9 cellular contexts compared by ENCODE assay signal in the genomic region with DNA sequence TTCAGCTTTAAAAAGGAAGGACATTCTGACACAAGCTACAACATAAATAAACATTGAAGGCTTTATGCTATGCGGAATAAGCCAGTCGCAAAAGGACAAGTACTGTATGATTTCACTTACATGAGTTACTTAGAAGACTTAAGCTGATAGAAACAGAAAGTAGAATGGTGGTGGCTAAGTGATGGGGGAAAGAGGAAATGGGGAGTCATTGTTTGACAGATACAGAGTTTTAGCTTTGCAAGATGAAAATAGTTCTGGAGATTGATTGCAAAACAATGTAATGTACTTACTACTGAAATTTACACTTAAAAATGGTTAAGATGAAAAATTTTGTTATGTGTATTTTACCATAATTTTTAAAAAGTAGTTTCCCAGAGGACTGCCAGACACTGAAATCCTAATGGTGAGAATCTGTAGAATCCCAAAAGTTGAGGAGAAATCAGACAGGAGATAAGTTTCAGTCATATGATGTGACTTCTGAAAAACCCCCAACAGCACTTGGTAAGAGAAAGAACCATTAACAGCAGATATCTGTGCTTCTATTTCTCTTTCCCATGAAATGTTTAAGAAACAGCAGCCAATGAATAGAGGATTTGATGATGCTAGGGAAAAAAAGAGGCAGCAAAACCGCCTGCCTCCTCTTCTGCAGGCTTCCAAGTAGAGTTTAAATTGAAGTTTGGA. TPM values are rescaled to one million over a fixed set of nuclear protein-coding genes. Genes with fewer than 3 reads are reported as not detected.
A peak's percentile ranks its signal among the peaks of the same experiment; 100 is the strongest.
DNase-seq lines count a peak whose midpoint lies in the region; ATAC-seq, FAIRE-seq and TF ChIP-seq lines count a peak whose summit lies in the region.
"Had no signal": no experiment of that assay in that cellular context is flagged by ENCODE, and none has a peak within 500 bp of the region (broad histone marks: within the 10 kb centered on the region; RNA-seq: fewer than 3 reads in every experiment).

No MANE protein-coding gene starts in this region.

- no peaks in the 10 kb centered on the region for H3K36me3 ChIP-seq in GM12878 (ENCODE audit: control insufficient read depth in 2 of 2, insufficient read depth in 2 of 2, low read length in 1 of 2)
- H3K36me3 ChIP-seq in PC-3 (ENCODE audit: low read depth, low read length): no peaks in the 10 kb centered on the region
- no peaks in the 10 kb centered on the region for H3K36me3 ChIP-seq in neural progenitor cell

- H3K4me2 ChIP-seq in GM12878 (ENCODE audit: control insufficient read depth, insufficient read depth) (peak overlapping the region; percentile 87), PC-3 (ENCODE audit: low read length) (no peak overlapping the region), neural progenitor cell (no peak overlapping the region)

- WGBS in GM12878 (ENCODE audit: insufficient coverage, insufficient replicate concordance, low lambda C conversion rate, missing lambda C conversion rate): 24% methylated on average over 3 of the region's 3 CpGs

- no peak overlapping the region for H3K4me3 Mint-ChIP-seq in neural progenitor cell

- BruUV-seq in GM12878 (replicated peaks; lab: Mats Ljungman, UMichigan) (no TSS peak), PC-3 (replicated peaks; lab: Mats Ljungman, UMichigan) (no TSS peak)

- no peaks in the 10 kb centered on the region for H3K9me3 ChIP-seq in GM12878 (replicated peaks; ENCODE audit: control insufficient read depth, insufficient read depth, low read length)
- H3K9me3 ChIP-seq in PC-3 (ENCODE audit: low read length): no peaks in the 10 kb centered on the region
- H3K9me3 ChIP-seq in neural progenitor cell (ENCODE audit: low read depth): no peaks in the 10 kb centered on the region

- H3K27me3 ChIP-seq in GM12878 (replicated peaks in 1 of 2; ENCODE audit: control insufficient read depth in 2 of 2, insufficient read depth in 2 of 2, low read length in 1 of 2): no peaks in the 10 kb centered on the region; a peak in 1 of 4 replicates
- H3K27me3 ChIP-seq in PC-3 (ENCODE audit: low read length): peaks cover 6% of the 10 kb centered on the region; the same call in 1 of the 2 replicates
- H3K27me3 ChIP-seq in neural progenitor cell: no peaks in the 10 kb centered on the region

- POLR2A ChIA-PET in GM12878 (lab: Charles Lee) (no interaction called here), PC-3 (lab: Charles Lee; ENCODE audit: unreplicated experiment) (no interaction called here)

- intact Hi-C loops in GM12878 (cut with micrococcal nuclease; ENCODE audit: unreplicated experiment) (loop anchor here (5.0 kb wide), 1 partner anchor 184 kb away; a partner anchor contains a TSS), PC-3 (cut with micrococcal nuclease) (loop anchor here (10.0 kb wide), 1 partner anchor 56 kb away; no protein-coding TSS in a partner anchor)

- TF ChIP-seq POLR2A in GM12878 (IDR thresholded peaks at IDR 0.05; ENCODE audit: low read depth, low read length): no peak

- peak; percentile 82 for DNase-seq in GM12878 (ENCODE audit: low read depth, low spot score)
- DNase-seq in PC-3: no peak
- DNase-seq in neural progenitor cell (ENCODE audit: low spot score): no peak
- no peak for DNase-seq in NCI-H2227 (lab: John Stamatoyannopoulos, UW; ENCODE audit: unreplicated experiment)
- no peak for DNase-seq in NCI-H446 treated with DMSO at 0.1 percent for 48 hours (lab: John Stamatoyannopoulos, UW)

- no peaks in the 10 kb centered on the region for H3K4me1 Mint-ChIP-seq in neural progenitor cell

- H3F3A ChIP-seq in PC-3 (ENCODE audit: low read length, unreplicated experiment): no peaks in the 10 kb centered on the region
- no peaks in the 10 kb centered on the region for H3F3A ChIP-seq in neural progenitor cell (ENCODE audit: low read depth)

- SMC1A ChIA-PET in GM12878 (lab: Charles Lee; ENCODE audit: uncharacterized antibody, unreplicated experiment): interaction anchor here (0.5 to 1.4 kb wide), 4 partner anchors 8 to 156 kb away, joined by 3 to 4 read pairs (median 4); no protein-coding TSS in a partner anchor

- TF ChIP-seq RAD21 in GM12878 (IDR thresholded peaks at IDR 0.05; ENCODE audit: insufficient read depth, low read depth, low read length): no peak

- H3K9ac ChIP-seq in GM12878 (ENCODE audit: control insufficient read depth, insufficient read depth, low read length) (no peak overlapping the region), PC-3 (ENCODE audit: low read length) (no peak overlapping the region), neural progenitor cell (no peak overlapping the region)

- TF ChIP-seq CTCF in GM12878 (IDR thresholded peaks at IDR 0.05 in 2 of 3, conservative IDR thresholded peaks at IDR 0.05 in 1 of 3; ENCODE audit: control insufficient read depth in 2 of 3, extremely low read depth in 1 of 3, insufficient read depth in 1 of 3, low read depth in 3 of 3, low read length in 3 of 3): no peak
- no peak for TF ChIP-seq CTCF in PC-3 (conservative IDR thresholded peaks at IDR 0.05; ENCODE audit: low read depth, low read length)
- TF ChIP-seq CTCF in neural progenitor cell (IDR thresholded peaks at IDR 0.05): no peak

- H3K36me3 Mint-ChIP-seq in neural progenitor cell: no peaks in the 10 kb centered on the region

- H3K4me3 ChIP-seq in GM12878 (0 out of 2 replicates have a peak overlapping the region, but pooled peaks have one; percentile 9), PC-3 (ENCODE audit: low read length) (no peak overlapping the region), neural progenitor cell (no peak overlapping the region)

- H3K27ac ChIP-seq in GM12878 (ENCODE audit: control insufficient read depth, insufficient read depth): peak overlapping the region; percentile 72
- no peak overlapping the region for H3K27ac ChIP-seq in PC-3 (ENCODE audit: low read length)
- H3K27ac ChIP-seq in neural progenitor cell: no peak overlapping the region

- no peaks in the 10 kb centered on the region for H3K9me2 ChIP-seq in PC-3 (replicated peaks; ENCODE audit: low read length)

- CTCF ChIA-PET in GM12878 (lab: Yijun Ruan, JAX) (interaction anchor here (0.6 to 1.9 kb wide), 4 partner anchors 198 to 811 kb away, joined by 3 to 6 read pairs (median 4); no protein-coding TSS in a partner anchor), PC-3 (lab: Charles Lee) (no interaction called here)

- RAD21 ChIA-PET in GM12878 (lab: Charles Lee; ENCODE audit: unreplicated experiment): no interaction called here

- H3K9me3 Mint-ChIP-seq in neural progenitor cell: peaks cover 5% of the 10 kb centered on the region

- TF ChIP-seq EP300 in GM12878 (IDR thresholded peaks at IDR 0.05; ENCODE audit: borderline replicate concordance in 1 of 2, control insufficient read depth in 1 of 2, low read depth in 2 of 2, low read length in 2 of 2): peak in 1 of 2 experiments; percentile 77; a peak in 2 of 4 replicates

- peak overlapping the region; percentile 55 for H2AFZ ChIP-seq in GM12878 (ENCODE audit: control insufficient read depth, low read depth, low read length)
- H2AFZ ChIP-seq in PC-3 (ENCODE audit: low read length): no peak overlapping the region
- no peak overlapping the region for H2AFZ ChIP-seq in neural progenitor cell (replicated peaks)

- H3K4me1 ChIP-seq in GM12878 (ENCODE audit: control insufficient read depth, insufficient read depth, low read length): peaks cover 33% of the 10 kb centered on the region
- H3K4me1 ChIP-seq in PC-3 (ENCODE audit: insufficient read depth, low read length): no peaks in the 10 kb centered on the region
- H3K4me1 ChIP-seq in neural progenitor cell: no peaks in the 10 kb centered on the region

- in situ Hi-C loops in GM12878 (cut with MboI): no loop called here

- H3K27me3 Mint-ChIP-seq in neural progenitor cell (ENCODE audit: insufficient read depth, low read depth): peaks cover 2% of the 10 kb centered on the region

- no peaks in the 10 kb centered on the region for H4K20me1 ChIP-seq in GM12878 (ENCODE audit: control insufficient read depth, insufficient read depth)
- no peaks in the 10 kb centered on the region for H4K20me1 ChIP-seq in PC-3 (ENCODE audit: low read length)
- no peaks in the 10 kb centered on the region for H4K20me1 ChIP-seq in neural progenitor cell (ENCODE audit: low read depth)

- ATAC-seq in GM18502 (IDR thresholded peaks at IDR 0.05; ENCODE audit: poor library complexity, unreplicated experiment) (peak; percentile 95), GM21390 (IDR thresholded peaks at IDR 0.05; ENCODE audit: unreplicated experiment) (peak; percentile 96), HG03432 (IDR thresholded peaks at IDR 0.05; ENCODE audit: unreplicated experiment) (peak; percentile 94), GM12878 (peak; percentile 99), PC-3 (no peak)

- H3K27ac Mint-ChIP-seq in neural progenitor cell: no peak overlapping the region

- peak; percentile 94 for FAIRE-seq in GM12878 (lab: Jason Lieb, UNC)

- H3K79me2 ChIP-seq in GM12878 (ENCODE audit: control insufficient read depth, insufficient read depth, low read length) (no peaks in the 10 kb centered on the region), PC-3 (ENCODE audit: low read length) (no peaks in the 10 kb centered on the region), neural progenitor cell (ENCODE audit: low read depth) (no peaks in the 10 kb centered on the region)

RNA-seq across cellular contexts. Expression of a gene that starts 16.6 kb away (rescaled TPM):
- not detected in 2 replicates for total RNA-seq in GM12878 (2013; cell fraction: nucleolus; rRNA removed)
- total RNA-seq in GM12878 (2014; rRNA removed) (not detected in 2 replicates), GM12878 (2014; rRNA removed; fragmentation: Illumina TruSeq; extraction: Trizol) (not detected in 2 replicates), GM12878 (2021) (not detected in 2 replicates), PC-3 (2014; rRNA removed) (not detected in 2 replicates), neural progenitor cell (ENCODE audit: low replicate concordance) (not detected in 2 replicates)
- polyA plus RNA-seq in GM12878 (2011; ENCODE audit: low read depth): not detected
- polyA plus RNA-seq in GM12878 (2011; rRNA removed) (not detected in 2 replicates), GM12878 (2014; fragmentation: Illumina TruSeq; extraction: Trizol) (not detected in 2 replicates), GM12878 (2014; fragmentation: Nextera tagmentation; extraction: Ambion mirVana) (not detected), GM12878 (2014; rRNA removed) (not detected in 2 replicates), GM12878 (2016; fragmentation: Nextera tagmentation; extraction: Ambion mirVana) (not detected)
- polyA plus RNA-seq in GM12878 (2011; cell fraction: cytosol; rRNA removed): not detected in 2 replicates
- polyA plus RNA-seq in GM12878 (2011; cell fraction: nucleus; rRNA removed): not detected in 2 replicates
- not detected in 2 replicates for polyA plus RNA-seq in GM12878 (2012)
- not detected in 2 replicates for polyA minus RNA-seq in GM12878 (2011; rRNA and poly(A)+ RNA removed)
- not detected in 2 replicates for polyA minus RNA-seq in GM12878 (2011; cell fraction: cytosol; rRNA and poly(A)+ RNA removed)
- not detected in 2 replicates for polyA minus RNA-seq in GM12878 (2011; cell fraction: nucleus; rRNA and poly(A)+ RNA removed)
- polyA plus RNA-seq: adipose tissue had no signal

RNA-seq across cellular contexts. Expression of a gene that starts 22.5 kb away (rescaled TPM):
- not detected in 2 replicates for total RNA-seq in GM12878 (2013; cell fraction: nucleolus; rRNA removed)
- not detected in 2 replicates for total RNA-seq in GM12878 (2014; rRNA removed)
- total RNA-seq in GM12878 (2014; rRNA removed; fragmentation: Illumina TruSeq; extraction: Trizol): not detected in 2 replicates
- 0.21 TPM in 1 of 2 replicates, not detected in the other for total RNA-seq in GM12878 (2021)
- not detected for polyA plus RNA-seq in GM12878 (2011; ENCODE audit: low read depth)
- not detected in 2 replicates for polyA plus RNA-seq in GM12878 (2011; rRNA removed)
- not detected in 2 replicates for polyA plus RNA-seq in GM12878 (2011; cell fraction: cytosol; rRNA removed)
- polyA plus RNA-seq in GM12878 (2011; cell fraction: nucleus; rRNA removed): not detected in 2 replicates
- polyA plus RNA-seq in GM12878 (2012): not detected in 2 replicates
- not detected in 2 replicates for polyA plus RNA-seq in GM12878 (2014; fragmentation: Illumina TruSeq; extraction: Trizol)
- polyA plus RNA-seq in GM12878 (2014; fragmentation: Nextera tagmentation; extraction: Ambion mirVana): under 1 TPM in 1 of 2 experiments, not detected in 1; 0.07 TPM
- polyA plus RNA-seq in GM12878 (2014; rRNA removed): not detected in 2 replicates
- polyA plus RNA-seq in GM12878 (2016; fragmentation: Nextera tagmentation; extraction: Ambion mirVana): not detected
- not detected in 2 replicates for polyA minus RNA-seq in GM12878 (2011; rRNA and poly(A)+ RNA removed)
- not detected in 2 replicates for polyA minus RNA-seq in GM12878 (2011; cell fraction: cytosol; rRNA and poly(A)+ RNA removed)
- polyA minus RNA-seq in GM12878 (2011; cell fraction: nucleus; rRNA and poly(A)+ RNA removed): not detected in 2 replicates
- not detected in 2 replicates for total RNA-seq in PC-3 (2014; rRNA removed)
- total RNA-seq in neural progenitor cell (ENCODE audit: low replicate concordance): not detected in 2 replicates

RNA-seq across cellular contexts. Expression of a gene that starts 50.2 kb away (rescaled TPM):
- not detected in 2 replicates for total RNA-seq in GM12878 (2013; cell fraction: nucleolus; rRNA removed)
- total RNA-seq in GM12878 (2014; rRNA removed) (not detected in 2 replicates), GM12878 (2014; rRNA removed; fragmentation: Illumina TruSeq; extraction: Trizol) (not detected in 2 replicates), GM12878 (2021) (not detected in 2 replicates), PC-3 (2014; rRNA removed) (not detected in 2 replicates), neural progenitor cell (ENCODE audit: low replicate concordance) (not detected in 2 replicates)
- not detected for polyA plus RNA-seq in GM12878 (2011; ENCODE audit: low read depth)
- polyA plus RNA-seq in GM12878 (2011; rRNA removed) (not detected in 2 replicates), GM12878 (2014; fragmentation: Illumina TruSeq; extraction: Trizol) (not detected in 2 replicates), GM12878 (2014; fragmentation: Nextera tagmentation; extraction: Ambion mirVana) (not detected), GM12878 (2014; rRNA removed) (not detected in 2 replicates), GM12878 (2016; fragmentation: Nextera tagmentation; extraction: Ambion mirVana) (not detected)
- polyA plus RNA-seq in GM12878 (2011; cell fraction: cytosol; rRNA removed): not detected in 2 replicates
- not detected in 2 replicates for polyA plus RNA-seq in GM12878 (2011; cell fraction: nucleus; rRNA removed)
- not detected in 2 replicates for polyA plus RNA-seq in GM12878 (2012)
- polyA minus RNA-seq in GM12878 (2011; rRNA and poly(A)+ RNA removed): not detected in 2 replicates
- not detected in 2 replicates for polyA minus RNA-seq in GM12878 (2011; cell fraction: cytosol; rRNA and poly(A)+ RNA removed)
- not detected in 2 replicates for polyA minus RNA-seq in GM12878 (2011; cell fraction: nucleus; rRNA and poly(A)+ RNA removed)
